Comparison of ENCODE assay signal across 1 cellular context in the genomic region with DNA sequence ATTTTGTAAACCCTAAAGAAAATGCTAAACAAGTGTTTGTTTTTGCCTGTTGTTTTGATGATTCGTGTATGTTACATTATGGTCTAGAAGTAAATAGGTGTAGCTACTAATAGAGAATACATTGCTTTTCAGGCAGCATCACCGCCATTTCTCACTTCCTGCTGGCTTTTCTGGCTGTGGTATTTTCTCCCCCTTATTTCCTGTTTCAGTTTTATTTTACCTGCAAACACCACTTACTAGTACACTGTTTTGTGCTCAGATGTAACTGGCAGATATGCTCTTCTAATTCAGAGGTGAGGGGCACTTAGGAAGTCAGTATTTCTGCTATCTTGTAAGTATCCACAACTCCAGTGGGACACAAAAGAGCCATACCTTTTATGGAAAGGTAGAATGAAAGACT.
TF ChIP-seq lines count a peak whose summit lies in the region.

No MANE protein-coding gene starts in this region.

TF ChIP-seq in WTC11, 78 proteins besides CTCF, POLR2A, EP300 and RAD21 (continued from another document):
- TF ChIP-seq, protein P1, sequence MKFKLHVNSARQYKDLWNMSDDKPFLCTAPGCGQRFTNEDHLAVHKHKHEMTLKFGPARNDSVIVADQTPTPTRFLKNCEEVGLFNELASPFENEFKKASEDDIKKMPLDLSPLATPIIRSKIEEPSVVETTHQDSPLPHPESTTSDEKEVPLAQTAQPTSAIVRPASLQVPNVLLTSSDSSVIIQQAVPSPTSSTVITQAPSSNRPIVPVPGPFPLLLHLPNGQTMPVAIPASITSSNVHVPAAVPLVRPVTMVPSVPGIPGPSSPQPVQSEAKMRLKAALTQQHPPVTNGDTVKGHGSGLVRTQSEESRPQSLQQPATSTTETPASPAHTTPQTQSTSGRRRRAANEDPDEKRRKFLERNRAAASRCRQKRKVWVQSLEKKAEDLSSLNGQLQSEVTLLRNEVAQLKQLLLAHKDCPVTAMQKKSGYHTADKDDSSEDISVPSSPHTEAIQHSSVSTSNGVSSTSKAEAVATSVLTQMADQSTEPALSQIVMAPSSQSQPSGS (CRISPR knock-in tag; IDR thresholded peaks at IDR 0.05; ENCODE audit: borderline replicate concordance, low read depth) = no peak
- TF ChIP-seq NR2C2 (CRISPR knock-in tag; IDR thresholded peaks at IDR 0.05) (no peak), CBFB (CRISPR knock-in tag; IDR thresholded peaks at IDR 0.05; ENCODE audit: low read depth) (no peak), GTF2I (CRISPR knock-in tag; conservative IDR thresholded peaks at IDR 0.05) (no peak), CREB1 (CRISPR knock-in tag; IDR thresholded peaks at IDR 0.05) (no peak)
- TF ChIP-seq, protein P2, sequence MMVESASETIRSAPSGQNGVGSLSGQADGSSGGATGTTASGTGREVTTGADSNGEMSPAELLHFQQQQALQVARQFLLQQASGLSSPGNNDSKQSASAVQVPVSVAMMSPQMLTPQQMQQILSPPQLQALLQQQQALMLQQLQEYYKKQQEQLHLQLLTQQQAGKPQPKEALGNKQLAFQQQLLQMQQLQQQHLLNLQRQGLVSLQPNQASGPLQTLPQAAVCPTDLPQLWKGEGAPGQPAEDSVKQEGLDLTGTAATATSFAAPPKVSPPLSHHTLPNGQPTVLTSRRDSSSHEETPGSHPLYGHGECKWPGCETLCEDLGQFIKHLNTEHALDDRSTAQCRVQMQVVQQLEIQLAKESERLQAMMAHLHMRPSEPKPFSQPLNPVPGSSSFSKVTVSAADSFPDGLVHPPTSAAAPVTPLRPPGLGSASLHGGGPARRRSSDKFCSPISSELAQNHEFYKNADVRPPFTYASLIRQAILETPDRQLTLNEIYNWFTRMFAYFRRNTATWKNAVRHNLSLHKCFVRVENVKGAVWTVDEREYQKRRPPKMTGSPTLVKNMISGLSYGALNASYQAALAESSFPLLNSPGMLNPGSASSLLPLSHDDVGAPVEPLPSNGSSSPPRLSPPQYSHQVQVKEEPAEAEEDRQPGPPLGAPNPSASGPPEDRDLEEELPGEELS (CRISPR knock-in tag; IDR thresholded peaks at IDR 0.05) = no peak
